Comparison of ENCODE assay signal across 21 cellular contexts in genomic region chr1:61585714-61586113, GRCh38.
DNase-seq lines count a peak whose midpoint lies in the region; ATAC-seq and TF ChIP-seq lines count a peak whose summit lies in the region.
"Had no signal": no experiment of that assay in that cellular context is flagged by ENCODE, and none has a peak within 500 bp of the region (broad histone marks: within the 10 kb centered on the region; RNA-seq: fewer than 3 reads in every experiment).

No MANE protein-coding gene starts in this region.

- H3K79me2 ChIP-seq in GM23248 (ENCODE audit: insufficient read depth), result no peaks in the 10 kb centered on the region
- no peaks in the 10 kb centered on the region for H3K79me2 ChIP-seq in mammary epithelial cell (ENCODE audit: insufficient read depth, low read length)

- H3K36me3 ChIP-seq in GM23248 (ENCODE audit: low read depth) (no peaks in the 10 kb centered on the region), mammary epithelial cell (ENCODE audit: insufficient read depth, low read length) (no peaks in the 10 kb centered on the region), testis (ENCODE audit: low read depth, missing control alignments) (no peaks in the 10 kb centered on the region), gastrocnemius medialis (no peaks in the 10 kb centered on the region)
- H3K36me3 ChIP-seq: neutrophil, thoracic aorta had no signal

- 26 to 28% methylated on average over 7 of the region's 7 CpGs for WGBS in GM23248 (ENCODE audit: low coverage in 1 of 2, low lambda C conversion rate in 2 of 2, missing lambda C conversion rate in 2 of 2), 2 experiments
- 15% methylated on average over 7 of the region's 7 CpGs for WGBS in mammary epithelial cell (ENCODE audit: low coverage, missing lambda C conversion rate)
- 90 to 98% methylated on average over 7 of the region's 7 CpGs for WGBS in testis, 2 donors

- H3K4me3 ChIP-seq in GM23248, result no peak overlapping the region
- H3K4me3 ChIP-seq in mammary epithelial cell (replicated peaks in 1 of 3; ENCODE audit: insufficient read depth in 1 of 3, low read depth in 2 of 3, low read length in 3 of 3), result no peak overlapping the region
- no peak overlapping the region for H3K4me3 ChIP-seq in testis
- no peak overlapping the region for H3K4me3 ChIP-seq in gastrocnemius medialis
- H3K4me3 ChIP-seq: thoracic aorta had no signal

- intact Hi-C loops in mammary epithelial cell (cut with micrococcal nuclease) (loop anchor here (5.0 to 10.0 kb wide), 4 partner anchors 101 to 1303 kb away; no protein-coding TSS in a partner anchor), left colon (cut with DNase I, micrococcal nuclease) (no loop called here), testis (cut with DNase I; ENCODE audit: low total_unique reads) (no loop called here), gastrocnemius medialis (cut with DNase I; ENCODE audit: low total_unique reads) (loop anchor here (10.0 kb wide), 1 partner anchor 611 kb away; no protein-coding TSS in a partner anchor), natural killer cell (cut with micrococcal nuclease) (no loop called here)

- H3K27me3 ChIP-seq in GM23248 (replicated peaks; ENCODE audit: insufficient read depth) (no peaks in the 10 kb centered on the region), mammary epithelial cell (ENCODE audit: insufficient read depth, low read length) (no peaks in the 10 kb centered on the region), testis (no peaks in the 10 kb centered on the region), gastrocnemius medialis (no peaks in the 10 kb centered on the region)
- H3K27me3 ChIP-seq: neutrophil had no signal

- dilution Hi-C loops in mammary epithelial cell (cut with HindIII; ENCODE audit: low sequenced_read_pairs), result no loop called here

- ATAC-seq in left colon (peak; percentile 92), GM21619 (IDR thresholded peaks at IDR 0.05; ENCODE audit: unreplicated experiment) (no peak), gastrocnemius medialis (no peak), natural killer cell (no peak)

- H3K4me2 ChIP-seq in GM23248 (ENCODE audit: unreplicated experiment), result no peak overlapping the region
- H3K4me2 ChIP-seq in mammary epithelial cell (ENCODE audit: insufficient read depth, low read depth, low read length), result no peak overlapping the region

- TF ChIP-seq POLR2A in testis (IDR thresholded peaks at IDR 0.05), result no peak
- TF ChIP-seq POLR2A in gastrocnemius medialis (IDR thresholded peaks at IDR 0.05), result no peak

- no TSS peak for BruUV-seq in mammary epithelial cell (replicated peaks; lab: Mats Ljungman, UMichigan)

- no peaks in the 10 kb centered on the region for H3K36me3 Mint-ChIP-seq in natural killer cell
- H3K36me3 Mint-ChIP-seq: activated naive CD8-positive, alpha-beta T cell treated with anti-CD3 and anti-CD28 coated beads for 36 hours had no signal

- in situ Hi-C loops in GM23248 (cut with MboI), result no loop called here
- in situ Hi-C loops in mammary epithelial cell (cut with MboI; ENCODE audit: low sequenced_read_pairs in 2 of 2), result loop anchor here in 1 of 2 donors (25.0 kb wide), 1 partner anchor 598 kb away; no protein-coding TSS in a partner anchor
- in situ Hi-C loops in gastrocnemius medialis (cut with MboI; ENCODE audit: low sequenced_read_pairs in 4 of 4), result no loop called here

- H3K27ac Mint-ChIP-seq in natural killer cell, result no peak overlapping the region
- H3K27ac Mint-ChIP-seq: activated CD4-positive, alpha-beta T cell treated with anti-CD3 and anti-CD28 coated beads, Interleukin-2, amount 10 ng/mL, durations not matched to agents 24 days and 14 days; activated naive CD8-positive, alpha-beta T cell treated with anti-CD3 and anti-CD28 coated beads for 36 hours had no signal

- no peak overlapping the region for H2AFZ ChIP-seq in GM23248
- peak overlapping the region; percentile 81 for H2AFZ ChIP-seq in mammary epithelial cell (ENCODE audit: low read depth, low read length)

- H3K9me2 ChIP-seq in GM23248 (ENCODE audit: insufficient read depth), result no peaks in the 10 kb centered on the region

- H3K9me3 Mint-ChIP-seq in natural killer cell, result no peaks in the 10 kb centered on the region
- H3K9me3 Mint-ChIP-seq: activated CD4-positive, alpha-beta T cell treated with anti-CD3 and anti-CD28 coated beads, Interleukin-2, amount 10 ng/mL, durations not matched to agents 24 days and 14 days; activated naive CD8-positive, alpha-beta T cell treated with anti-CD3 and anti-CD28 coated beads for 36 hours had no signal

- CTCF ChIA-PET in mammary epithelial cell (lab: Charles Lee; ENCODE audit: low non-redundant PET), result interaction anchor here (0.5 to 0.7 kb wide), 5 partner anchors 11 to 362 kb away, joined by 3 to 5 read pairs (median 4); no protein-coding TSS in a partner anchor

- no peaks in the 10 kb centered on the region for H4K20me1 ChIP-seq in GM23248 (ENCODE audit: insufficient read depth)
- H4K20me1 ChIP-seq in mammary epithelial cell (ENCODE audit: insufficient read depth, low read length), result no peaks in the 10 kb centered on the region

- no peak for TF ChIP-seq CTCF in mammary epithelial cell (conservative IDR thresholded peaks at IDR 0.05 in 1 of 2, IDR thresholded peaks at IDR 0.05 in 1 of 2; ENCODE audit: extremely low read depth in 1 of 2, insufficient read depth in 1 of 2, low read depth in 1 of 2, low read length in 2 of 2)
- TF ChIP-seq CTCF in testis (IDR thresholded peaks at IDR 0.05), result no peak
- no peak for TF ChIP-seq CTCF in gastrocnemius medialis (IDR thresholded peaks at IDR 0.05 in 4 of 5, conservative IDR thresholded peaks at IDR 0.05 in 1 of 5)
- TF ChIP-seq CTCF in natural killer cell (IDR thresholded peaks at IDR 0.05), result no peak

- no peaks in the 10 kb centered on the region for H3K4me1 Mint-ChIP-seq in natural killer cell
- H3K4me1 Mint-ChIP-seq: activated CD4-positive, alpha-beta T cell treated with anti-CD3 and anti-CD28 coated beads, Interleukin-2, amount 10 ng/mL, durations not matched to agents 24 days and 14 days had no signal

- H3K9ac ChIP-seq in GM23248 (no peak overlapping the region), mammary epithelial cell (ENCODE audit: insufficient read depth, low read length) (no peak overlapping the region)

- no peak overlapping the region for H3K27ac ChIP-seq in GM23248
- no peak overlapping the region for H3K27ac ChIP-seq in mammary epithelial cell (ENCODE audit: insufficient read depth, low read depth, low read length)
- no peak overlapping the region for H3K27ac ChIP-seq in testis
- no peak overlapping the region for H3K27ac ChIP-seq in gastrocnemius medialis
- H3K27ac ChIP-seq: C4-2B, neutrophil, thoracic aorta had no signal

- H3K4me1 ChIP-seq in GM23248 (ENCODE audit: insufficient read depth) (peaks cover 3% of the 10 kb centered on the region; the same call in 1 of the 2 replicates), mammary epithelial cell (ENCODE audit: insufficient read depth, low read length) (peaks cover 11% of the 10 kb centered on the region), testis (no peaks in the 10 kb centered on the region), gastrocnemius medialis (no peaks in the 10 kb centered on the region)

- no peaks in the 10 kb centered on the region for H3K27me3 Mint-ChIP-seq in natural killer cell (ENCODE audit: low read depth in 2 of 2)
- H3K27me3 Mint-ChIP-seq: activated naive CD8-positive, alpha-beta T cell treated with anti-CD3 and anti-CD28 coated beads for 36 hours had no signal

- DNase-seq in GM23248 (peak; percentile 24), NCI-H1417 treated with DMSO at 0.1 percent for 48 hours (lab: John Stamatoyannopoulos, UW) (peak; percentile 6), mammary epithelial cell (peak; percentile 52), left colon (peak; percentile 44 to 48), testis (no peak), gastrocnemius medialis (no peak), natural killer cell (no peak)
- DNase-seq: activated CD4-positive, alpha-beta T cell treated with anti-CD3 and anti-CD28 coated beads, Interleukin-2, amount 10 ng/mL, durations not matched to agents 24 days and 14 days; activated naive CD8-positive, alpha-beta T cell treated with anti-CD3 and anti-CD28 coated beads for 36 hours; activated T-cell treated with anti-CD3 and anti-CD28 coated beads, Interleukin-2, amount 50 U/mL, for 1 hour; caudate nucleus; glutamatergic neuron; NCI-H1930; NK-92 treated with Interleukin-12 subunit alpha and Interleukin-12 subunit beta, amount 100 ng/mL, for 24 hours; Right ventricle myocardium superior; stimulated activated CD4-positive, alpha-beta T cell treated with anti-CD3 and anti-CD28 coated beads, Interleukin-2, amount 100 ng/mL, for 48 hours; stimulated activated CD8-positive, alpha-beta memory T cell treated with anti-CD3 and anti-CD28 coated beads, Interleukin-4, amount 100 ng/mL, for 48 hours had no signal

- no peak overlapping the region for H3K4me3 Mint-ChIP-seq in natural killer cell
- H3K4me3 Mint-ChIP-seq: activated CD4-positive, alpha-beta T cell treated with anti-CD3 and anti-CD28 coated beads, Interleukin-2, amount 10 ng/mL, durations not matched to agents 24 days and 14 days; activated naive CD8-positive, alpha-beta T cell treated with anti-CD3 and anti-CD28 coated beads for 36 hours had no signal

- H3F3A ChIP-seq in GM23248 (ENCODE audit: insufficient read depth), result no peaks in the 10 kb centered on the region

- no peaks in the 10 kb centered on the region for H3K9me3 ChIP-seq in GM23248 (ENCODE audit: low read depth)
- H3K9me3 ChIP-seq in mammary epithelial cell (replicated peaks; ENCODE audit: insufficient read depth, low read length), result no peaks in the 10 kb centered on the region
- H3K9me3 ChIP-seq in testis, result no peaks in the 10 kb centered on the region
- H3K9me3 ChIP-seq in gastrocnemius medialis, result no peaks in the 10 kb centered on the region
- H3K9me3 ChIP-seq: neutrophil, thoracic aorta had no signal

Comparison
In these comparisons a context has a peak if more than half of its experiments do, and no peak if none do; other contexts are left out.
1. DNase-seq: peak in GM23248 (single experiment), NCI-H1417 treated with DMSO at 0.1 percent for 48 hours (single experiment), mammary epithelial cell (single experiment) and left colon (2 of 2); none in testis (single experiment), gastrocnemius medialis (0 of 2) and natural killer cell (single experiment).
2. intact Hi-C loops: an anchor here in mammary epithelial cell (5.0 to 10.0 kb wide) and gastrocnemius medialis (10.0 kb wide); none called in left colon, testis and natural killer cell.